ENCODE assay signal across 8 cellular contexts in genomic region chr14:96762650-96763049, GRCh38. TPM values are rescaled to one million over a fixed set of nuclear protein-coding genes. Genes with fewer than 3 reads are reported as not detected.
DNase-seq lines count a peak whose midpoint lies in the region; ATAC-seq lines count a peak whose summit lies in the region.

No MANE protein-coding gene starts in this region.

- peak; percentile 73 for DNase-seq in NCI-H1436 (lab: John Stamatoyannopoulos, UW)
- DNase-seq in NCI-H1436 treated with DMSO at 0.1 percent for 48 hours (lab: John Stamatoyannopoulos, UW) = no peak
- peak; percentile 23 for DNase-seq in NCI-H510A (lab: John Stamatoyannopoulos, UW)
- DNase-seq in activated T-cell treated with anti-CD3 and anti-CD28 coated beads, Interleukin-2, amount 50 U/mL, for 72 hours = peak; percentile 19 to 22
- no peak for DNase-seq in NK-92 (lab: John Stamatoyannopoulos, UW; ENCODE audit: unreplicated experiment)

- H3K4me3 ChIP-seq in iPS-20b (ENCODE audit: low read length) = peak overlapping the region; percentile 64

- H3K4me1 Mint-ChIP-seq in activated T-cell treated with anti-CD3 and anti-CD28 coated beads, Interleukin-2, amount 50 U/mL, for 72 hours (ENCODE audit: low read depth) = peaks cover 4% of the 10 kb centered on the region

- ATAC-seq in GM19455 (IDR thresholded peaks at IDR 0.05; ENCODE audit: unreplicated experiment) (peak; percentile 97), HG03378 (IDR thresholded peaks at IDR 0.05; ENCODE audit: unreplicated experiment) (peak; percentile 100)
- peak; percentile 91 to 97 for ATAC-seq in activated T-cell treated with anti-CD3 and anti-CD28 coated beads, Interleukin-2, amount 50 U/mL, for 72 hours (replicated peaks in 1 of 2)

- no peak overlapping the region for H3K27ac Mint-ChIP-seq in activated T-cell treated with anti-CD3 and anti-CD28 coated beads, Interleukin-2, amount 50 U/mL, for 72 hours

- H3K36me3 Mint-ChIP-seq in activated T-cell treated with anti-CD3 and anti-CD28 coated beads, Interleukin-2, amount 50 U/mL, for 72 hours (ENCODE audit: insufficient read depth in 2 of 2) = no peaks in the 10 kb centered on the region

- H3K9ac ChIP-seq in iPS-20b (ENCODE audit: low read depth, low read length) = peak overlapping the region; percentile 58; the same call in 1 of the 2 replicates

- H3K36me3 ChIP-seq in iPS-20b (ENCODE audit: insufficient read depth, low read depth, low read length) = no peaks in the 10 kb centered on the region

- no peaks in the 10 kb centered on the region for H3K9me3 Mint-ChIP-seq in activated T-cell treated with anti-CD3 and anti-CD28 coated beads, Interleukin-2, amount 50 U/mL, for 72 hours

- 0 out of 2 replicates have a peak, but pooled peaks cover 9% of the 10 kb centered on the region for H3K27me3 ChIP-seq in iPS-20b (ENCODE audit: insufficient read depth, low read length)

- H3K27me3 Mint-ChIP-seq in activated T-cell treated with anti-CD3 and anti-CD28 coated beads, Interleukin-2, amount 50 U/mL, for 72 hours (ENCODE audit: low read depth) = peaks cover 32% of the 10 kb centered on the region

- no peak overlapping the region for H3K27ac ChIP-seq in iPS-20b (ENCODE audit: low read length)

- H3K4me1 ChIP-seq in iPS-20b (ENCODE audit: insufficient read depth, low read length) = no peaks in the 10 kb centered on the region

- H3K9me3 ChIP-seq in iPS-20b (ENCODE audit: insufficient read depth, low read depth, low read length) = no peaks in the 10 kb centered on the region

- H3K4me3 Mint-ChIP-seq in activated T-cell treated with anti-CD3 and anti-CD28 coated beads, Interleukin-2, amount 50 U/mL, for 72 hours = peak overlapping the region; percentile 52 to 56

RNA-seq across cellular contexts. Expression of gene VRK1, which starts 34.5 kb away (rescaled TPM):
- 10 to 100 TPM; 56.4 to 66.5 TPM for total RNA-seq in activated T-cell treated with anti-CD3 and anti-CD28 coated beads, Interleukin-2, amount 50 U/mL, for 72 hours

Comparison
In these comparisons a context has a peak if more than half of its experiments do, and no peak if none do; other contexts are left out.
1. DNase-seq: peak in NCI-H1436 (single experiment), NCI-H510A (single experiment) and activated T-cell treated with anti-CD3 and anti-CD28 coated beads, Interleukin-2, amount 50 U/mL, for 72 hours (2 of 2); none in NCI-H1436 treated with DMSO at 0.1 percent for 48 hours (single experiment) and NK-92 (single experiment).
2. Peak in every context shown above with its lines, with median percentiles within 50 percentile points of each other: ATAC-seq.